In the genomic region with DNA sequence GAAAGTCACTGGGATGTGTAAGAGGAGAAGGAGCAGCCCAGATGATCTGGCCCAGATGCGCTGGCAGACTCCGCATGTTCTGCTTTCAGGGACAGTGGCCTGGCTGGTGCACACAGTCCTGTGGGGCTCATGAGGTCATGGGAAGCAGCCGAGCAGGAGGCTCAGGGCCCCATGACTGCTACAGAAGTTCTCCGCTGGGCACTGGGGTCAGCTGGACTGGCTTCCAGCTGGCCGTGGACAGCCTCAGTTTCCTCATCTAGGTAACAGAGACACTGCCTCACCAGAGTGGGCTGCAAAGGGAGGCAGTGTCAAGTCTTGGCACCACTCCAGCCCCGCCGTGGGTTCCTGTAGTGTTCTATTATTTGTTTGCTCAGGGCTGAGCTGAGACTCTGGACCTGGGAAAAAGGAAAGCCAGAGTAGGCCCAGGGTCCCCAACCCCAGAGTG, we compare ENCODE assay signal across 9 cellular contexts. TPM values are rescaled to one million over a fixed set of nuclear protein-coding genes. Genes with fewer than 3 reads are reported as not detected.
DNase-seq lines count a peak whose midpoint lies in the region; ATAC-seq and TF ChIP-seq lines count a peak whose summit lies in the region.
"Had no signal": no experiment of that assay in that cellular context is flagged by ENCODE, and none has a peak within 500 bp of the region (broad histone marks: within the 10 kb centered on the region; RNA-seq: fewer than 3 reads in every experiment).

No MANE protein-coding gene starts in this region.

- H3K27me3 ChIP-seq in BLaER1 (no peaks in the 10 kb centered on the region), heart right ventricle (no peaks in the 10 kb centered on the region), PC-9 (ENCODE audit: insufficient read depth, low read depth) (no peaks in the 10 kb centered on the region)

- H3K4me1 ChIP-seq in BLaER1 (peaks cover 70% of the 10 kb centered on the region), heart right ventricle (peaks cover 52 to 99% (median 90%) of the 10 kb centered on the region in 9 donors), PC-9 (replicated peaks; ENCODE audit: insufficient read depth) (no peaks in the 10 kb centered on the region)

- H3K4me2 ChIP-seq in BLaER1 (peak overlapping the region; percentile 42; the same call in 1 of the 2 replicates), PC-9 (no peak overlapping the region)

- POLR2A ChIA-PET in PC-9 (lab: Charles Lee; ENCODE audit: unreplicated experiment) = no interaction called here

- intact Hi-C loops in heart right ventricle (cut with DNase I) (loop anchor here in 2 of 10 donors (5.0 kb wide), 1 partner anchor 45 kb away; a partner anchor contains a TSS), posterior cingulate gyrus (cut with DNase I) (no loop called here), PC-9 (cut with micrococcal nuclease; ENCODE audit: unreplicated experiment) (loop anchor here (5.0 kb wide), 1 partner anchor 345 kb away; no protein-coding TSS in a partner anchor)

- H3F3A ChIP-seq in PC-9 (ENCODE audit: insufficient read depth, low read depth) = no peaks in the 10 kb centered on the region

- H4K20me1 ChIP-seq in BLaER1 (peaks cover 100% of the 10 kb centered on the region), PC-9 (ENCODE audit: insufficient read depth) (peaks cover 22% of the 10 kb centered on the region)

- peak overlapping the region; percentile 58; the same call in 1 of the 2 replicates for H3K9ac ChIP-seq in BLaER1

- no TSS peak for BruUV-seq in PC-9 (replicated peaks; lab: Mats Ljungman, UMichigan)

- ATAC-seq in activated naive CD4-positive, alpha-beta T cell treated with anti-CD3 and anti-CD28 coated beads, Interleukin-2, amount 50 U/mL, for 72 hours = no peak
- ATAC-seq in heart right ventricle = peak; percentile 83 to 92 (median 86)
- ATAC-seq in HG02870 (IDR thresholded peaks at IDR 0.05; ENCODE audit: unreplicated experiment) = no peak

- H3K27ac Mint-ChIP-seq in activated naive CD4-positive, alpha-beta T cell treated with anti-CD3 and anti-CD28 coated beads, Interleukin-2, amount 50 U/mL, for 72 hours = peak overlapping the region; percentile 98

- no peak overlapping the region for H3K4me3 ChIP-seq in BLaER1
- peak overlapping the region in 1 of 10 donors; percentile 0 for H3K4me3 ChIP-seq in heart right ventricle
- no peak overlapping the region for H3K4me3 ChIP-seq in PC-9

- TF ChIP-seq CTCF in heart right ventricle (IDR thresholded peaks at IDR 0.05) (no peak), PC-9 (conservative IDR thresholded peaks at IDR 0.05) (no peak)

- WGBS in heart right ventricle, 2 donors = 29 to 35% methylated on average over 7 of the region's 7 CpGs

- peaks cover 25 to 40% of the 10 kb centered on the region in 2 donors for H3K36me3 Mint-ChIP-seq in activated naive CD4-positive, alpha-beta T cell treated with anti-CD3 and anti-CD28 coated beads, Interleukin-2, amount 50 U/mL, for 72 hours

- peaks cover 77% of the 10 kb centered on the region for H3K36me3 ChIP-seq in BLaER1
- peaks cover 0 to 63% (median 15%) of the 10 kb centered on the region in 9 donors for H3K36me3 ChIP-seq in heart right ventricle
- no peaks in the 10 kb centered on the region for H3K36me3 ChIP-seq in PC-9 (ENCODE audit: low read depth)

- DNase-seq in activated naive CD4-positive, alpha-beta T cell treated with anti-CD3 and anti-CD28 coated beads, Interleukin-2, amount 50 U/mL, for 72 hours (ENCODE audit: low spot score in 2 of 2) = no peak
- DNase-seq in heart right ventricle (peak; percentile 82 to 85), posterior cingulate gyrus (peak in 6 of 10 donors; percentile 39 to 93 (median 62)), NCI-H2171 treated with DMSO at 0.1 percent for 48 hours (lab: John Stamatoyannopoulos, UW) (no peak), NCI-H1092 (lab: John Stamatoyannopoulos, UW) (no peak), PC-9 (no peak)
- DNase-seq: GDM1 had no signal

- peaks cover 14% of the 10 kb centered on the region; the same call in 1 of the 2 replicates for H3K79me2 ChIP-seq in PC-9 (ENCODE audit: low read depth)

- CTCF ChIA-PET in PC-9 (lab: Charles Lee) = no interaction called here

- peaks cover 0 to 4% of the 10 kb centered on the region in 2 donors for H3K9me3 Mint-ChIP-seq in activated naive CD4-positive, alpha-beta T cell treated with anti-CD3 and anti-CD28 coated beads, Interleukin-2, amount 50 U/mL, for 72 hours

- H3K27ac ChIP-seq in BLaER1 (peak overlapping the region; percentile 23; the same call in 1 of the 2 replicates), heart right ventricle (peak overlapping the region; percentile 81 to 92 (median 88)), PC-9 (no peak overlapping the region)

- no peak overlapping the region for H2AFZ ChIP-seq in PC-9

- no peaks in the 10 kb centered on the region for H3K9me2 ChIP-seq in PC-9 (ENCODE audit: insufficient read depth)

- H3K9me3 ChIP-seq in BLaER1 (peaks cover 8% of the 10 kb centered on the region), heart right ventricle (no peaks in the 10 kb centered on the region), PC-9 (ENCODE audit: insufficient read depth, low read depth) (no peaks in the 10 kb centered on the region)

RNA-seq across cellular contexts. Expression of a gene that starts 45.1 kb away (rescaled TPM):
- total RNA-seq in activated naive CD4-positive, alpha-beta T cell treated with anti-CD3 and anti-CD28 coated beads, Interleukin-2, amount 50 U/mL, for 72 hours = 100 to 1,000 TPM in 1 of 2 donors, 10 to 100 TPM in 1; 88.9 to 137 TPM
- total RNA-seq in heart right ventricle (10 to 100 TPM; 35.6 to 66.8 (median 44.0) TPM), PC-9 (2021) (82.0 and 87.9 TPM in 2 replicates)
- 10 to 100 TPM; 33.8 to 40.8 TPM for polyA plus RNA-seq in heart right ventricle

RNA-seq across cellular contexts. Expression of a gene that starts 56.9 kb away (rescaled TPM):
- 10 to 100 TPM; 18.0 to 20.2 TPM for total RNA-seq in activated naive CD4-positive, alpha-beta T cell treated with anti-CD3 and anti-CD28 coated beads, Interleukin-2, amount 50 U/mL, for 72 hours
- 10 to 100 TPM; 14.1 to 29.3 (median 18.5) TPM for total RNA-seq in heart right ventricle
- polyA plus RNA-seq in heart right ventricle = 10 to 100 TPM; 11.3 to 15.4 TPM
- 17.7 and 20.0 TPM in 2 replicates for total RNA-seq in PC-9 (2021)

Comparison
In these comparisons a context has a peak if more than half of its experiments do, and no peak if none do; other contexts are left out.
1. ATAC-seq: peak in heart right ventricle (8 of 8); none in activated naive CD4-positive, alpha-beta T cell treated with anti-CD3 and anti-CD28 coated beads, Interleukin-2, amount 50 U/mL, for 72 hours (0 of 2) and HG02870 (single experiment).
2. DNase-seq: peak in heart right ventricle (2 of 2) and posterior cingulate gyrus (6 of 10); none in activated naive CD4-positive, alpha-beta T cell treated with anti-CD3 and anti-CD28 coated beads, Interleukin-2, amount 50 U/mL, for 72 hours (0 of 2), NCI-H2171 treated with DMSO at 0.1 percent for 48 hours (single experiment), NCI-H1092 (single experiment) and PC-9 (0 of 2).